10 cellular contexts compared by ENCODE assay signal in the genomic region with DNA sequence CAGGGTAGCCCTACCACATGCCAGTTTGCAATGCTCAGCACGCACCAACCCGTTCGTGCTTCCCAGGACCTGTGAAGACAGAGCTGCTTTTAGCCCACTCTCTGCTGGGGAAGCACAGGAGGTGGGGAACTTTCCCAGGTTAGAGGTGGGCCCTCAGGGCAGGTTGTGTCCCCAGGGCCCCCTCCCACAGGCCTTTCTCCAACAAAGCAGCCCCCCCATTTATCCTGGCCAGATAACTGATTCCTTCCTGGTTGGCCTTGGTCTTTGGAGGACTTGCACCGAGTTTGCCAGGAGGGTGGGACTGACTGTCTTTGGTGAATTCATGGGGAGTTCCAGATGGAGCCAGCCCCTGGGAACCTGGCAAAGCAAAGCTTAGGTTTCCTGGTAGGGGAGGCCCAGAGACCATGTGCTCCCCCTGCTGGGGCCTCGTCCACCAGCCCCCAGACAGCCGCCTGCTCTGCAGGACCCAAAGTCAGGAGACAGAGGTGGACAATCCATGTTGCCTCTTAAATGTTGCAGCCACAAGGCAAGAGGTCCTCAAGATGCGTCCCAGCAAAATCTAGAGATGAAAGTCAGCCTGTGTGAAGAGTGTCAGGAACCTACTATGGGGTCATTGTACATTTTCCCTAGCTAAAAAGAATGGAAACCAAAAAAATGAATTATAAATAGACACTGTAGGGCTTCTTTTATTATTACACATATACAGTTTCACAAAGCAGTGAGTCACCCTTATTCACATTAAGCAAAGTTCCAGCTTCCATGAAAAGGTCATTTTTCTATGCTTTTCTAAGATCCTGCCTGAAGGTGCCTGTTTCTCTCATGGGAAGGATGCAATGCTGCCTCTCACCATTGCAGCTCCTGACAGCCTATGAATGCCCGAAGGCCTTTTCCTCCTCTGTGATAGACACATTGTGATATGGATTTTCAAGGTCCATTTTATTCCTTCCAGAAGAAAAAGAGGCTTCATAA.
DNase-seq lines count a peak whose midpoint lies in the region; ATAC-seq and TF ChIP-seq lines count a peak whose summit lies in the region.
"Had no signal": no experiment of that assay in that cellular context is flagged by ENCODE, and none has a peak within 500 bp of the region (broad histone marks: within the 10 kb centered on the region; RNA-seq: fewer than 3 reads in every experiment).

No MANE protein-coding gene starts in this region.

- H3K9me3 ChIP-seq in endodermal cell (ENCODE audit: control insufficient read depth, low read length) (no peaks in the 10 kb centered on the region), smooth muscle cell (replicated peaks; ENCODE audit: low read depth) (no peaks in the 10 kb centered on the region), sigmoid colon (no peaks in the 10 kb centered on the region)
- H3K9me3 ChIP-seq: mucosa of descending colon had no signal

- no peak overlapping the region for H2AFZ ChIP-seq in smooth muscle cell (ENCODE audit: low read depth)

- intact Hi-C loops in activated CD8-positive, alpha-beta T cell treated with anti-CD3 and anti-CD28 coated beads for 36 hours (cut with micrococcal nuclease), result no loop called here
- intact Hi-C loops in sigmoid colon (cut with DNase I), result loop anchor here (5.0 to 10.0 kb wide), 2 partner anchors 33 to 265 kb away; no protein-coding TSS in a partner anchor

- no peaks in the 10 kb centered on the region for H3K36me3 ChIP-seq in endodermal cell (ENCODE audit: control insufficient read depth, insufficient read depth, low read length)
- no peaks in the 10 kb centered on the region for H3K36me3 ChIP-seq in smooth muscle cell (ENCODE audit: low read depth)
- H3K36me3 ChIP-seq in sigmoid colon, result no peaks in the 10 kb centered on the region

- no peaks in the 10 kb centered on the region for H3K4me1 Mint-ChIP-seq in activated CD8-positive, alpha-beta T cell treated with anti-CD3 and anti-CD28 coated beads for 36 hours (ENCODE audit: low read depth)
- H3K4me1 Mint-ChIP-seq in activated CD8-positive, alpha-beta T cell treated with anti-CD3 and anti-CD28 coated beads, Interleukin-2, amount 10 ng/mL, durations not matched to agents 7 days and 5 days (ENCODE audit: low read depth), result no peaks in the 10 kb centered on the region
- peaks cover 6% of the 10 kb centered on the region for H3K4me1 Mint-ChIP-seq in endodermal cell
- H3K4me1 Mint-ChIP-seq: central memory CD8-positive, alpha-beta T cell had no signal

- no peak for ATAC-seq in activated CD8-positive, alpha-beta T cell treated with anti-CD3 and anti-CD28 coated beads for 36 hours
- ATAC-seq in activated CD8-positive, alpha-beta T cell treated with anti-CD3 and anti-CD28 coated beads, Interleukin-2, amount 10 ng/mL, durations not matched to agents 7 days and 5 days, result no peak
- ATAC-seq in GM21737 (IDR thresholded peaks at IDR 0.05; ENCODE audit: unreplicated experiment), result no peak
- ATAC-seq: mucosa of descending colon had no signal

- DNase-seq in activated CD8-positive, alpha-beta T cell treated with anti-CD3 and anti-CD28 coated beads for 36 hours, result peak; percentile 10
- DNase-seq in activated CD8-positive, alpha-beta T cell treated with anti-CD3 and anti-CD28 coated beads, Interleukin-2, amount 10 ng/mL, durations not matched to agents 7 days and 5 days, result no peak
- DNase-seq in NCI-H2171 (lab: John Stamatoyannopoulos, UW) (peak; percentile 28), endodermal cell (peak; percentile 79), smooth muscle cell (lab: John Stamatoyannopoulos, UW; ENCODE audit: unreplicated experiment) (no peak), DMS153 treated with DMSO at 0.1 percent for 48 hours (lab: John Stamatoyannopoulos, UW; ENCODE audit: unreplicated experiment) (no peak), sigmoid colon (no peak)

- no peaks in the 10 kb centered on the region for H3K9me3 Mint-ChIP-seq in activated CD8-positive, alpha-beta T cell treated with anti-CD3 and anti-CD28 coated beads for 36 hours
- no peaks in the 10 kb centered on the region for H3K9me3 Mint-ChIP-seq in activated CD8-positive, alpha-beta T cell treated with anti-CD3 and anti-CD28 coated beads, Interleukin-2, amount 10 ng/mL, durations not matched to agents 7 days and 5 days (ENCODE audit: insufficient read depth)
- H3K9me3 Mint-ChIP-seq in endodermal cell, result no peaks in the 10 kb centered on the region
- H3K9me3 Mint-ChIP-seq: central memory CD8-positive, alpha-beta T cell had no signal

- H3K9ac ChIP-seq in endodermal cell (ENCODE audit: extremely low read depth, low read length, poor library complexity, severe bottlenecking) (no peak overlapping the region), smooth muscle cell (ENCODE audit: low read depth) (no peak overlapping the region)

- H3K27me3 ChIP-seq in endodermal cell (ENCODE audit: control insufficient read depth, insufficient read depth, low read length, poor library complexity, severe bottlenecking), result no peaks in the 10 kb centered on the region
- no peaks in the 10 kb centered on the region for H3K27me3 ChIP-seq in smooth muscle cell (ENCODE audit: low read depth)
- no peaks in the 10 kb centered on the region for H3K27me3 ChIP-seq in sigmoid colon

- CTCF ChIA-PET in activated CD8-positive, alpha-beta T cell treated with anti-CD3 and anti-CD28 coated beads for 36 hours (lab: Charles Lee), result no interaction called here
- CTCF ChIA-PET in activated CD8-positive, alpha-beta T cell treated with anti-CD3 and anti-CD28 coated beads, Interleukin-2, amount 10 ng/mL, durations not matched to agents 7 days and 5 days (lab: Charles Lee), result no interaction called here

- H3F3A ChIP-seq in smooth muscle cell (ENCODE audit: low read depth), result no peaks in the 10 kb centered on the region

- no peak overlapping the region for H3K27ac ChIP-seq in endodermal cell (ENCODE audit: low read depth, low read length)
- no peak overlapping the region for H3K27ac ChIP-seq in smooth muscle cell (ENCODE audit: low read depth)
- H3K27ac ChIP-seq in sigmoid colon, result peak overlapping the region in 1 of 4 donors; percentile 10

- TF ChIP-seq EP300 in sigmoid colon (IDR thresholded peaks at IDR 0.05), result no peak

- no peak for TF ChIP-seq CTCF in activated CD8-positive, alpha-beta T cell treated with anti-CD3 and anti-CD28 coated beads for 36 hours (IDR thresholded peaks at IDR 0.05)
- peak; percentile 79 for TF ChIP-seq CTCF in endodermal cell (conservative IDR thresholded peaks at IDR 0.05)
- TF ChIP-seq CTCF in smooth muscle cell (IDR thresholded peaks at IDR 0.05; ENCODE audit: borderline replicate concordance, insufficient read depth, poor library complexity, severe bottlenecking), result peak; percentile 18
- TF ChIP-seq CTCF in sigmoid colon (IDR thresholded peaks at IDR 0.05), result no peak

- TF ChIP-seq POLR2A in sigmoid colon (IDR thresholded peaks at IDR 0.05), result no peak

- WGBS in endodermal cell (ENCODE audit: insufficient coverage in 1 of 2, insufficient read length in 1 of 2), 2 experiments, result 81 to 90% methylated on average over 6 to 8 of the region's 8 CpGs
- 74% methylated on average over 8 of the region's 8 CpGs for WGBS in smooth muscle cell (ENCODE audit: low lambda C conversion rate)
- 74 to 76% methylated on average over 8 of the region's 8 CpGs for WGBS in sigmoid colon, 2 donors

- no peak overlapping the region for H3K4me2 ChIP-seq in smooth muscle cell

- no peaks in the 10 kb centered on the region for H3K79me2 ChIP-seq in smooth muscle cell (ENCODE audit: low read depth)

- H4K20me1 ChIP-seq in smooth muscle cell (ENCODE audit: low read depth), result no peaks in the 10 kb centered on the region

- H3K4me3 ChIP-seq in endodermal cell (ENCODE audit: low read length) (no peak overlapping the region), smooth muscle cell (no peak overlapping the region), sigmoid colon (no peak overlapping the region)
- H3K4me3 ChIP-seq: mucosa of descending colon had no signal

- H3K27ac Mint-ChIP-seq in activated CD8-positive, alpha-beta T cell treated with anti-CD3 and anti-CD28 coated beads for 36 hours, result no peak overlapping the region
- H3K27ac Mint-ChIP-seq in activated CD8-positive, alpha-beta T cell treated with anti-CD3 and anti-CD28 coated beads, Interleukin-2, amount 10 ng/mL, durations not matched to agents 7 days and 5 days, result no peak overlapping the region
- H3K27ac Mint-ChIP-seq in endodermal cell, result no peak overlapping the region

- H3K4me1 ChIP-seq in endodermal cell (ENCODE audit: control insufficient read depth, insufficient read depth, low read length), result no peaks in the 10 kb centered on the region
- peaks cover 4% of the 10 kb centered on the region for H3K4me1 ChIP-seq in smooth muscle cell (ENCODE audit: low read depth)
- H3K4me1 ChIP-seq in sigmoid colon, result peaks cover 0 to 58% (median 48%) of the 10 kb centered on the region in 4 donors

- no peak overlapping the region for H3K4me3 Mint-ChIP-seq in activated CD8-positive, alpha-beta T cell treated with anti-CD3 and anti-CD28 coated beads for 36 hours
- H3K4me3 Mint-ChIP-seq in activated CD8-positive, alpha-beta T cell treated with anti-CD3 and anti-CD28 coated beads, Interleukin-2, amount 10 ng/mL, durations not matched to agents 7 days and 5 days, result no peak overlapping the region
- no peak overlapping the region for H3K4me3 Mint-ChIP-seq in endodermal cell
- H3K4me3 Mint-ChIP-seq: central memory CD8-positive, alpha-beta T cell had no signal

- POLR2A ChIA-PET in activated CD8-positive, alpha-beta T cell treated with anti-CD3 and anti-CD28 coated beads for 36 hours (lab: Charles Lee), result no interaction called here
- POLR2A ChIA-PET in activated CD8-positive, alpha-beta T cell treated with anti-CD3 and anti-CD28 coated beads, Interleukin-2, amount 10 ng/mL, durations not matched to agents 7 days and 5 days (lab: Charles Lee), result no interaction called here

- no peaks in the 10 kb centered on the region for H3K36me3 Mint-ChIP-seq in activated CD8-positive, alpha-beta T cell treated with anti-CD3 and anti-CD28 coated beads for 36 hours (ENCODE audit: low read depth)
- no peaks in the 10 kb centered on the region for H3K36me3 Mint-ChIP-seq in activated CD8-positive, alpha-beta T cell treated with anti-CD3 and anti-CD28 coated beads, Interleukin-2, amount 10 ng/mL, durations not matched to agents 7 days and 5 days (ENCODE audit: low read depth)
- no peaks in the 10 kb centered on the region for H3K36me3 Mint-ChIP-seq in endodermal cell (ENCODE audit: low read depth)

- H3K27me3 Mint-ChIP-seq in activated CD8-positive, alpha-beta T cell treated with anti-CD3 and anti-CD28 coated beads for 36 hours, result peaks cover 10% of the 10 kb centered on the region
- peaks cover 7% of the 10 kb centered on the region for H3K27me3 Mint-ChIP-seq in activated CD8-positive, alpha-beta T cell treated with anti-CD3 and anti-CD28 coated beads, Interleukin-2, amount 10 ng/mL, durations not matched to agents 7 days and 5 days (ENCODE audit: low read depth)
- no peaks in the 10 kb centered on the region for H3K27me3 Mint-ChIP-seq in endodermal cell (ENCODE audit: insufficient read depth)

Comparison
In these comparisons a context has a peak if more than half of its experiments do, and no peak if none do; other contexts are left out.
1. DNase-seq: peak in activated CD8-positive, alpha-beta T cell treated with anti-CD3 and anti-CD28 coated beads for 36 hours (single experiment), NCI-H2171 (single experiment) and endodermal cell (single experiment); none in activated CD8-positive, alpha-beta T cell treated with anti-CD3 and anti-CD28 coated beads, Interleukin-2, amount 10 ng/mL, durations not matched to agents 7 days and 5 days (single experiment), smooth muscle cell (single experiment), DMS153 treated with DMSO at 0.1 percent for 48 hours (single experiment) and sigmoid colon (single experiment).
2. CTCF ChIP-seq: peak in endodermal cell (single experiment) and smooth muscle cell (single experiment); none in activated CD8-positive, alpha-beta T cell treated with anti-CD3 and anti-CD28 coated beads for 36 hours (single experiment) and sigmoid colon (0 of 4).